Comparison of ENCODE assay signal across 27 cellular contexts in genomic region chr15:31245135-31245689, GRCh38.
DNase-seq lines count a peak whose midpoint lies in the region; ATAC-seq, FAIRE-seq and TF ChIP-seq lines count a peak whose summit lies in the region.
"Had no signal": no experiment of that assay in that cellular context is flagged by ENCODE, and none has a peak within 500 bp of the region (broad histone marks: within the 10 kb centered on the region; RNA-seq: fewer than 3 reads in every experiment).

No MANE protein-coding gene starts in this region.

- no peaks in the 10 kb centered on the region; the same call in 2 of the 3 replicates for H3K9me3 ChIP-seq in GM12878 (replicated peaks; ENCODE audit: control insufficient read depth, insufficient read depth, low read length)
- no peaks in the 10 kb centered on the region for H3K9me3 ChIP-seq in neuronal stem cell (replicated peaks in 1 of 2; ENCODE audit: control insufficient read depth in 2 of 2, insufficient read depth in 1 of 2, low read depth in 1 of 2, low read length in 2 of 2)
- no peaks in the 10 kb centered on the region for H3K9me3 ChIP-seq in esophagus squamous epithelium
- H3K9me3 ChIP-seq: Caco-2 had no signal

- H3K4me3 ChIP-seq in GM12878 (no peak overlapping the region), neuronal stem cell (ENCODE audit: low read length in 2 of 2) (no peak overlapping the region), esophagus squamous epithelium (no peak overlapping the region)
- H3K4me3 ChIP-seq: BLaER1 treated with 17β-estradiol and CSF1 and Interleukin-3, amounts not matched to agents 10 nM and 100 nM; GM23338 had no signal

- no peak overlapping the region for H4K8ac ChIP-seq in neuronal stem cell (ENCODE audit: low read depth, low read length)

- H2AK5ac ChIP-seq in neuronal stem cell (ENCODE audit: low read depth, low read length): no peak overlapping the region

- H2BK15ac ChIP-seq in neuronal stem cell (ENCODE audit: low read length): no peak overlapping the region

- RAD21 ChIA-PET in GM12878 (lab: Charles Lee; ENCODE audit: unreplicated experiment): interaction anchor here (0.9 to 2.7 kb wide), 4 partner anchors 9 to 19 kb away, joined by 3 to 9 read pairs (median 3); no protein-coding TSS in a partner anchor

- no peak overlapping the region for H3K4ac ChIP-seq in neuronal stem cell (ENCODE audit: low read length)

- peak overlapping the region; percentile 17 for H3K23ac ChIP-seq in neuronal stem cell (ENCODE audit: low read depth, low read length, poor library complexity)

- H4K91ac ChIP-seq in neuronal stem cell (ENCODE audit: low read depth, low read length, poor library complexity): no peak overlapping the region

- no peak for DNase-seq in activated CD8-positive, alpha-beta memory T cell treated with anti-CD3 and anti-CD28 coated beads, Interleukin-2, amount 10 ng/mL, durations not matched to agents 7 days and 5 days
- DNase-seq in activated CD8-positive, alpha-beta memory T cell treated with anti-CD3 and anti-CD28 coated beads, Interleukin-2, amount 50 U/mL, for 48 hours: no peak
- no peak for DNase-seq in GM12878 (ENCODE audit: low read depth, low spot score)
- DNase-seq in neuronal stem cell (ENCODE audit: low spot score): no peak
- no peak for DNase-seq in activated naive CD4-positive, alpha-beta T cell treated with Interleukin-2 at 50 U/mL for 16 hours
- DNase-seq in hepatic stellate cell (ENCODE audit: low spot score): no peak
- DNase-seq in esophagus squamous epithelium (lab: John Stamatoyannopoulos, UW): no peak
- no peak for DNase-seq in NCI-H2171 (lab: John Stamatoyannopoulos, UW)
- DNase-seq: ACHN; CD4-positive, alpha-beta memory T cell; DMS153; HCEC 1CT; IMR-90; MV-4-11; NCI-H1105 treated with DMSO at 0.1 percent for 48 hours; NCI-H2029 treated with DMSO at 0.1 percent for 48 hours; NCI-H345; NCI-H524; NCI-H774 had no signal

- POLR2A ChIA-PET in GM12878 (lab: Charles Lee): interaction anchor here (0.7 to 3.0 kb wide), 4 partner anchors 8 to 30 kb away, joined by 3 to 21 read pairs (median 6); no protein-coding TSS in a partner anchor

- H3K36me3 ChIP-seq in GM12878 (ENCODE audit: control insufficient read depth in 2 of 2, insufficient read depth in 2 of 2, low read length in 1 of 2) (no peaks in the 10 kb centered on the region), neuronal stem cell (replicated peaks in 1 of 2; ENCODE audit: control insufficient read depth in 2 of 2, insufficient read depth in 2 of 2, low read length in 2 of 2) (no peaks in the 10 kb centered on the region), esophagus squamous epithelium (no peaks in the 10 kb centered on the region)
- H3K36me3 ChIP-seq: BLaER1 treated with 17β-estradiol and CSF1 and Interleukin-3, amounts not matched to agents 10 nM and 100 nM had no signal

- H3K9ac ChIP-seq in GM12878 (ENCODE audit: control insufficient read depth, insufficient read depth, low read length) (no peak overlapping the region), neuronal stem cell (ENCODE audit: low read depth, low read length, poor library complexity) (no peak overlapping the region)
- H3K9ac ChIP-seq: BLaER1 treated with 17β-estradiol and CSF1 and Interleukin-3, amounts not matched to agents 10 nM and 100 nM; KMS-11 had no signal

- TF ChIP-seq POLR2A in GM12878 (IDR thresholded peaks at IDR 0.05; ENCODE audit: low read depth, low read length) (no peak), esophagus squamous epithelium (IDR thresholded peaks at IDR 0.05) (no peak)

- no peak overlapping the region for H3K14ac ChIP-seq in neuronal stem cell (ENCODE audit: low read length)

- CTCF ChIA-PET in activated CD8-positive, alpha-beta memory T cell treated with anti-CD3 and anti-CD28 coated beads, Interleukin-2, amount 10 ng/mL, durations not matched to agents 7 days and 5 days (lab: Charles Lee): interaction anchor here (1.0 kb wide), 1 partner anchor 244 kb away, joined by 3 read pairs; no protein-coding TSS in a partner anchor
- CTCF ChIA-PET in GM12878 (lab: Yijun Ruan, JAX): interaction anchor here (1.5 to 1.6 kb wide), 3 partner anchors 21 to 84 kb away, joined by 3 to 4 read pairs (median 3); no protein-coding TSS in a partner anchor

- H3K27ac ChIP-seq in GM12878 (ENCODE audit: control insufficient read depth, insufficient read depth) (no peak overlapping the region), neuronal stem cell (replicated peaks; ENCODE audit: low read length) (no peak overlapping the region), esophagus squamous epithelium (no peak overlapping the region)
- H3K27ac ChIP-seq: 22Rv1; BLaER1 treated with 17β-estradiol and CSF1 and Interleukin-3, amounts not matched to agents 10 nM and 100 nM; KMS-11 had no signal

- H2BK120ac ChIP-seq in neuronal stem cell (ENCODE audit: low read depth, low read length): no peak overlapping the region

- peak overlapping the region; percentile 48 for H3K27ac Mint-ChIP-seq in activated CD8-positive, alpha-beta memory T cell treated with anti-CD3 and anti-CD28 coated beads, Interleukin-2, amount 10 ng/mL, durations not matched to agents 7 days and 5 days
- H3K27ac Mint-ChIP-seq: GM23338 had no signal

- BruUV-seq in GM12878 (replicated peaks; lab: Mats Ljungman, UMichigan): no TSS peak

- no peak for TF ChIP-seq EP300 in GM12878 (IDR thresholded peaks at IDR 0.05; ENCODE audit: borderline replicate concordance in 1 of 2, control insufficient read depth in 1 of 2, low read depth in 2 of 2, low read length in 2 of 2)

- no peaks in the 10 kb centered on the region for H3K79me2 ChIP-seq in GM12878 (ENCODE audit: control insufficient read depth, insufficient read depth, low read length)

- H2AFZ ChIP-seq in GM12878 (ENCODE audit: control insufficient read depth, low read depth, low read length) (no peak overlapping the region), neuronal stem cell (ENCODE audit: low read length) (no peak overlapping the region)
- H2AFZ ChIP-seq: GM23338 had no signal

- H3K18ac ChIP-seq in neuronal stem cell (ENCODE audit: low read length): peak overlapping the region; percentile 54

- H3K27me3 Mint-ChIP-seq in activated CD8-positive, alpha-beta memory T cell treated with anti-CD3 and anti-CD28 coated beads, Interleukin-2, amount 10 ng/mL, durations not matched to agents 7 days and 5 days: peaks cover 3% of the 10 kb centered on the region
- H3K27me3 Mint-ChIP-seq: CD4-positive, alpha-beta memory T cell had no signal

- peak; percentile 54 for ATAC-seq in activated CD8-positive, alpha-beta memory T cell treated with anti-CD3 and anti-CD28 coated beads, Interleukin-2, amount 10 ng/mL, durations not matched to agents 7 days and 5 days
- ATAC-seq in GM12878: peak; percentile 89
- ATAC-seq: GM23338, Panc1, SK-N-SH treated with all-trans-retinoic acid at 6 μM for 48 hours had no signal

- H3K4me1 Mint-ChIP-seq in activated CD8-positive, alpha-beta memory T cell treated with anti-CD3 and anti-CD28 coated beads, Interleukin-2, amount 10 ng/mL, durations not matched to agents 7 days and 5 days: peaks cover 42% of the 10 kb centered on the region
- H3K4me1 Mint-ChIP-seq: GM23338 had no signal

- H3K4me1 ChIP-seq in GM12878 (ENCODE audit: control insufficient read depth, insufficient read depth, low read length): peaks cover 15% of the 10 kb centered on the region
- no peaks in the 10 kb centered on the region for H3K4me1 ChIP-seq in neuronal stem cell (ENCODE audit: control insufficient read depth in 2 of 2, insufficient read depth in 1 of 2, low read depth in 1 of 2, low read length in 2 of 2)
- H3K4me1 ChIP-seq in esophagus squamous epithelium: no peaks in the 10 kb centered on the region
- H3K4me1 ChIP-seq: BLaER1 treated with 17β-estradiol and CSF1 and Interleukin-3, amounts not matched to agents 10 nM and 100 nM; Caco-2 had no signal

- no peaks in the 10 kb centered on the region for H4K20me1 ChIP-seq in GM12878 (ENCODE audit: control insufficient read depth, insufficient read depth)
- H4K20me1 ChIP-seq: BLaER1 treated with 17β-estradiol and CSF1 and Interleukin-3, amounts not matched to agents 10 nM and 100 nM had no signal

- H2BK5ac ChIP-seq in neuronal stem cell (ENCODE audit: low read length): no peak overlapping the region

- H3K9me3 Mint-ChIP-seq in activated CD8-positive, alpha-beta memory T cell treated with anti-CD3 and anti-CD28 coated beads, Interleukin-2, amount 10 ng/mL, durations not matched to agents 7 days and 5 days (ENCODE audit: low read depth): no peaks in the 10 kb centered on the region
- H3K9me3 Mint-ChIP-seq: CD4-positive, alpha-beta memory T cell; GM23338 had no signal

- intact Hi-C loops in GM12878 (cut with micrococcal nuclease; ENCODE audit: unreplicated experiment) (no loop called here), esophagus squamous epithelium (cut with DNase I) (no loop called here)

- no peak overlapping the region for H2BK12ac ChIP-seq in neuronal stem cell (ENCODE audit: low read length)

- no peak for TF ChIP-seq CTCF in GM12878 (IDR thresholded peaks at IDR 0.05 in 2 of 3, conservative IDR thresholded peaks at IDR 0.05 in 1 of 3; ENCODE audit: control insufficient read depth in 2 of 3, extremely low read depth in 1 of 3, insufficient read depth in 1 of 3, low read depth in 3 of 3, low read length in 3 of 3)
- TF ChIP-seq CTCF in esophagus squamous epithelium (IDR thresholded peaks at IDR 0.05): no peak

- SMC1A ChIA-PET in GM12878 (lab: Charles Lee; ENCODE audit: uncharacterized antibody, unreplicated experiment): interaction anchor here (1.2 to 3.2 kb wide), 7 partner anchors 8 to 257 kb away, joined by 4 to 20 read pairs (median 8); no protein-coding TSS in a partner anchor

- in situ Hi-C loops in GM12878 (cut with MboI): no loop called here

- no peak for FAIRE-seq in GM12878 (lab: Jason Lieb, UNC)
- FAIRE-seq: G401.6 had no signal

- no peak overlapping the region for H3K4me2 ChIP-seq in GM12878 (ENCODE audit: control insufficient read depth, insufficient read depth)
- H3K4me2 ChIP-seq in neuronal stem cell (ENCODE audit: insufficient read depth, low read length, poor library complexity, severe bottlenecking): no peak overlapping the region
- H3K4me2 ChIP-seq: BLaER1 treated with 17β-estradiol and CSF1 and Interleukin-3, amounts not matched to agents 10 nM and 100 nM; GM23338; KMS-11 had no signal

- peaks cover 2% of the 10 kb centered on the region for H3K79me1 ChIP-seq in neuronal stem cell (ENCODE audit: low read depth, low read length)

- 0% methylated on average over 4 of the region's 4 CpGs for WGBS in GM12878 (ENCODE audit: insufficient coverage, insufficient replicate concordance, low lambda C conversion rate, missing lambda C conversion rate)
- WGBS in neuronal stem cell (ENCODE audit: extremely low coverage in 2 of 2, insufficient read length in 2 of 2, insufficient replicate concordance in 1 of 2), 2 donors: no CpG with 5 or more reads among the region's 4 CpGs
- 88 to 94% methylated on average over 2 of the region's 4 CpGs for WGBS in esophagus squamous epithelium, 2 donors

- H3K36me3 Mint-ChIP-seq in activated CD8-positive, alpha-beta memory T cell treated with anti-CD3 and anti-CD28 coated beads, Interleukin-2, amount 10 ng/mL, durations not matched to agents 7 days and 5 days: no peaks in the 10 kb centered on the region
- H3K36me3 Mint-ChIP-seq: CD4-positive, alpha-beta memory T cell had no signal

- no peak for TF ChIP-seq RAD21 in GM12878 (IDR thresholded peaks at IDR 0.05; ENCODE audit: insufficient read depth, low read depth, low read length)

- H3K27me3 ChIP-seq in GM12878 (replicated peaks in 1 of 2; ENCODE audit: control insufficient read depth in 2 of 2, insufficient read depth in 2 of 2, low read length in 1 of 2) (no peaks in the 10 kb centered on the region), neuronal stem cell (ENCODE audit: control insufficient read depth in 3 of 3, insufficient read depth in 3 of 3, low read depth in 1 of 3, low read length in 3 of 3) (peaks cover 0 to 2% (median 0%) of the 10 kb centered on the region in 3 experiments), esophagus squamous epithelium (no peaks in the 10 kb centered on the region)
- H3K27me3 ChIP-seq: BLaER1 treated with 17β-estradiol and CSF1 and Interleukin-3, amounts not matched to agents 10 nM and 100 nM had no signal

- no peak overlapping the region for H3K4me3 Mint-ChIP-seq in activated CD8-positive, alpha-beta memory T cell treated with anti-CD3 and anti-CD28 coated beads, Interleukin-2, amount 10 ng/mL, durations not matched to agents 7 days and 5 days
- H3K4me3 Mint-ChIP-seq: GM23338 had no signal
